Comparison of ENCODE assay signal across 22 cellular contexts in genomic region chr17:31251075-31251474, GRCh38. TPM values are rescaled to one million over a fixed set of nuclear protein-coding genes. Genes with fewer than 3 reads are reported as not detected.
A peak's percentile ranks its signal among the peaks of the same experiment; 100 is the strongest.
DNase-seq lines count a peak whose midpoint lies in the region; ATAC-seq, FAIRE-seq and TF ChIP-seq lines count a peak whose summit lies in the region.
"Had no signal": no experiment of that assay in that cellular context is flagged by ENCODE, and none has a peak within 500 bp of the region (broad histone marks: within the 10 kb centered on the region; RNA-seq: fewer than 3 reads in every experiment).

No MANE protein-coding gene starts in this region.

- H3K4me1 Mint-ChIP-seq in stimulated activated naive B cell treated with anti-CD40 and anti-IgM and Interleukin-4, amounts not matched to agents 10 μg/mL and 1 μg/mL and 100 μg/mL, for 72 hours: peaks cover 6 to 14% of the 10 kb centered on the region in 2 donors
- H3K4me1 Mint-ChIP-seq: activated CD4-positive, alpha-beta T cell treated with anti-CD3 and anti-CD28 coated beads, Interleukin-2, amount 10 ng/mL, durations not matched to agents 7 days and 5 days had no signal

- H3K27ac ChIP-seq in Panc1 (ENCODE audit: low read length) (0 out of 2 replicates have a peak overlapping the region, but pooled peaks have one; percentile 10), spleen (peak overlapping the region in 2 of 8 donors; percentile 23 to 26)
- H3K27ac ChIP-seq: gastroesophageal sphincter, RWPE1, vagina had no signal

- no peak for TF ChIP-seq POLR2A in spleen (IDR thresholded peaks at IDR 0.05)

- no peak overlapping the region for H3K27ac Mint-ChIP-seq in stimulated activated naive B cell treated with anti-CD40 and anti-IgM and Interleukin-4, amounts not matched to agents 10 μg/mL and 1 μg/mL and 100 μg/mL, for 72 hours
- H3K27ac Mint-ChIP-seq: activated CD4-positive, alpha-beta T cell treated with anti-CD3 and anti-CD28 coated beads, Interleukin-2, amount 10 ng/mL, durations not matched to agents 7 days and 5 days; activated naive CD8-positive, alpha-beta T cell treated with anti-CD3 and anti-CD28 coated beads, Interleukin-2, amount 10 ng/mL, durations not matched to agents 7 days and 5 days; memory B cell; stimulated activated naive CD8-positive, alpha-beta T cell treated with anti-CD3 and anti-CD28 coated beads, Interleukin-15, Interleukin-2, amounts not matched to agents 100 ng/mL and 50 ng/mL, for 24 hours; T-helper 2 cell treated with Interferon-gamma antibody and Interleukin-4, amounts not matched to agents 5 μg/mL and 100 μg/mL, for 36 hours had no signal

- BruUV-seq in Panc1 (replicated peaks; lab: Mats Ljungman, UMichigan): no TSS peak

- POLR2A ChIA-PET in Panc1 (lab: Charles Lee): interaction anchor here (0.6 kb wide), 1 partner anchor 23 kb away, joined by 4 read pairs; no protein-coding TSS in a partner anchor

- H3K4me3 ChIP-seq in Panc1 (ENCODE audit: low read depth in 2 of 2, low read length in 2 of 2) (no peak overlapping the region), fibroblast of mammary gland (ENCODE audit: control insufficient read depth, low read depth, low read length) (no peak overlapping the region), spleen (no peak overlapping the region)
- H3K4me3 ChIP-seq: gastroesophageal sphincter, vagina had no signal

- peak; percentile 77 for FAIRE-seq in GM18507 (lab: Jason Lieb, UNC)
- FAIRE-seq: endometrium had no signal

- intact Hi-C loops in Panc1 (cut with micrococcal nuclease; ENCODE audit: unreplicated experiment): no loop called here
- intact Hi-C loops in spleen (cut with DNase I; ENCODE audit: low total_unique reads): no loop called here

- peaks cover 7 to 13% of the 10 kb centered on the region in 2 donors for H3K36me3 Mint-ChIP-seq in stimulated activated naive B cell treated with anti-CD40 and anti-IgM and Interleukin-4, amounts not matched to agents 10 μg/mL and 1 μg/mL and 100 μg/mL, for 72 hours
- H3K36me3 Mint-ChIP-seq: memory B cell had no signal

- no peaks in the 10 kb centered on the region for H3K27me3 Mint-ChIP-seq in stimulated activated naive B cell treated with anti-CD40 and anti-IgM and Interleukin-4, amounts not matched to agents 10 μg/mL and 1 μg/mL and 100 μg/mL, for 72 hours
- H3K27me3 Mint-ChIP-seq: activated CD4-positive, alpha-beta T cell treated with anti-CD3 and anti-CD28 coated beads, Interleukin-2, amount 10 ng/mL, durations not matched to agents 7 days and 5 days; activated naive CD8-positive, alpha-beta T cell treated with anti-CD3 and anti-CD28 coated beads, Interleukin-2, amount 10 ng/mL, durations not matched to agents 7 days and 5 days; central memory CD8-positive, alpha-beta T cell; memory B cell; stimulated activated naive CD8-positive, alpha-beta T cell treated with anti-CD3 and anti-CD28 coated beads, Interleukin-15, Interleukin-2, amounts not matched to agents 100 ng/mL and 50 ng/mL, for 24 hours had no signal

- no peak for ATAC-seq in Panc1
- ATAC-seq in stimulated activated naive B cell treated with anti-CD40 and anti-IgM and Interleukin-4, amounts not matched to agents 10 μg/mL and 1 μg/mL and 100 μg/mL, for 72 hours (replicated peaks): peak; percentile 31 to 52
- ATAC-seq: gastroesophageal sphincter had no signal

- no peaks in the 10 kb centered on the region for H3K9me3 ChIP-seq in Panc1 (ENCODE audit: control insufficient read depth, insufficient read depth, low read depth, low read length)
- H3K9me3 ChIP-seq in spleen: no peaks in the 10 kb centered on the region
- H3K9me3 ChIP-seq: gastroesophageal sphincter, vagina had no signal

- DNase-seq in GM18507 (ENCODE audit: extremely low spot score, insufficient read length, low read depth) (no peak), Panc1 (ENCODE audit: low read depth, low spot score) (no peak), fibroblast of mammary gland (ENCODE audit: low read depth) (peak; percentile 32), spleen (no peak), NCI-H1092 treated with DMSO at 0.1 percent for 48 hours (lab: John Stamatoyannopoulos, UW) (no peak), T-helper 1 cell (no peak)
- DNase-seq in stimulated activated naive B cell treated with anti-CD40 and anti-IgM and Interleukin-4, amounts not matched to agents 10 μg/mL and 1 μg/mL and 100 μg/mL, for 72 hours: no peak
- DNase-seq: activated CD4-positive, alpha-beta T cell treated with anti-CD3 and anti-CD28 coated beads, Interleukin-2, amount 10 ng/mL, durations not matched to agents 7 days and 5 days; activated naive CD8-positive, alpha-beta T cell treated with anti-CD3 and anti-CD28 coated beads, Interleukin-2, amount 10 ng/mL, durations not matched to agents 7 days and 5 days; activated T-cell treated with anti-CD3 and anti-CD28 coated beads, Interleukin-2, amount 50 U/mL, for 1 hour; NCI-H82 had no signal

- in situ Hi-C loops in Panc1 (cut with HindIII; ENCODE audit: low pct_unique_long_range_greater_than_20kb, low sequenced_read_pairs): no loop called here

- H3K27me3 ChIP-seq in Panc1 (ENCODE audit: control insufficient read depth, insufficient read depth, low read length) (no peaks in the 10 kb centered on the region), spleen (replicated peaks in 1 of 7) (no peaks in the 10 kb centered on the region)
- H3K27me3 ChIP-seq: gastroesophageal sphincter, vagina had no signal

- CTCF ChIA-PET in Panc1 (lab: Charles Lee): no interaction called here

- H3K4me3 Mint-ChIP-seq in stimulated activated naive B cell treated with anti-CD40 and anti-IgM and Interleukin-4, amounts not matched to agents 10 μg/mL and 1 μg/mL and 100 μg/mL, for 72 hours: no peak overlapping the region
- H3K4me3 Mint-ChIP-seq: activated CD4-positive, alpha-beta T cell treated with anti-CD3 and anti-CD28 coated beads, Interleukin-2, amount 10 ng/mL, durations not matched to agents 7 days and 5 days; activated naive CD8-positive, alpha-beta T cell treated with anti-CD3 and anti-CD28 coated beads, Interleukin-2, amount 10 ng/mL, durations not matched to agents 7 days and 5 days; CD14-positive monocyte; central memory CD8-positive, alpha-beta T cell; memory B cell; stimulated activated naive CD8-positive, alpha-beta T cell treated with anti-CD3 and anti-CD28 coated beads, Interleukin-15, Interleukin-2, amounts not matched to agents 100 ng/mL and 50 ng/mL, for 24 hours; T-helper 2 cell treated with Interferon-gamma antibody and Interleukin-4, amounts not matched to agents 5 μg/mL and 100 μg/mL, for 36 hours had no signal

- TF ChIP-seq CTCF in Panc1 (IDR thresholded peaks at IDR 0.05): no peak
- TF ChIP-seq CTCF in fibroblast of mammary gland (conservative IDR thresholded peaks at IDR 0.05; ENCODE audit: control insufficient read depth, insufficient read depth, low read depth, low read length): no peak
- no peak for TF ChIP-seq CTCF in spleen (IDR thresholded peaks at IDR 0.05 in 8 of 11, conservative IDR thresholded peaks at IDR 0.05 in 3 of 11)

- H3K36me3 ChIP-seq in Panc1 (ENCODE audit: control insufficient read depth, insufficient read depth, low read length): peaks cover 25% of the 10 kb centered on the region; the same call in 1 of the 2 replicates
- peaks cover 0 to 20% (median 0%) of the 10 kb centered on the region in 6 donors for H3K36me3 ChIP-seq in spleen
- H3K36me3 ChIP-seq: vagina had no signal

- H3K4me1 ChIP-seq in Panc1 (ENCODE audit: control insufficient read depth, insufficient read depth, low read length) (no peaks in the 10 kb centered on the region), spleen (peaks cover 0 to 28% (median 16%) of the 10 kb centered on the region in 6 donors)

- no peaks in the 10 kb centered on the region for H3K9me3 Mint-ChIP-seq in stimulated activated naive B cell treated with anti-CD40 and anti-IgM and Interleukin-4, amounts not matched to agents 10 μg/mL and 1 μg/mL and 100 μg/mL, for 72 hours
- H3K9me3 Mint-ChIP-seq: activated CD4-positive, alpha-beta T cell treated with anti-CD3 and anti-CD28 coated beads, Interleukin-2, amount 10 ng/mL, durations not matched to agents 7 days and 5 days; activated naive CD8-positive, alpha-beta T cell treated with anti-CD3 and anti-CD28 coated beads, Interleukin-2, amount 10 ng/mL, durations not matched to agents 7 days and 5 days; CD14-positive monocyte; central memory CD8-positive, alpha-beta T cell; memory B cell; stimulated activated naive CD8-positive, alpha-beta T cell treated with anti-CD3 and anti-CD28 coated beads, Interleukin-15, Interleukin-2, amounts not matched to agents 100 ng/mL and 50 ng/mL, for 24 hours; T-helper 2 cell treated with Interferon-gamma antibody and Interleukin-4, amounts not matched to agents 5 μg/mL and 100 μg/mL, for 36 hours had no signal

RNA-seq across cellular contexts. Expression of gene OMG, which starts 46.0 kb away (rescaled TPM):
- total RNA-seq in Panc1 (2021; ENCODE audit: unreplicated experiment): not detected
- polyA plus RNA-seq in Panc1 (2012; ENCODE audit: insufficient read length): not detected
- 10 to 100 TPM in 1 of 7 donors, 1 to 10 TPM in 3, under 1 TPM in 2, not detected in 1; 0.44 to 14.5 (median 4.3) TPM for total RNA-seq in spleen
- 1 to 10 TPM in 1 of 3 donors, under 1 TPM in 2; 0.41 to 7.3 (median 0.94) TPM for polyA plus RNA-seq in spleen
- total RNA-seq: Daoy, gastroesophageal sphincter, skeletal muscle tissue, vagina had no signal
